Comparison of ENCODE assay signal across 8 cellular contexts in the genomic region with DNA sequence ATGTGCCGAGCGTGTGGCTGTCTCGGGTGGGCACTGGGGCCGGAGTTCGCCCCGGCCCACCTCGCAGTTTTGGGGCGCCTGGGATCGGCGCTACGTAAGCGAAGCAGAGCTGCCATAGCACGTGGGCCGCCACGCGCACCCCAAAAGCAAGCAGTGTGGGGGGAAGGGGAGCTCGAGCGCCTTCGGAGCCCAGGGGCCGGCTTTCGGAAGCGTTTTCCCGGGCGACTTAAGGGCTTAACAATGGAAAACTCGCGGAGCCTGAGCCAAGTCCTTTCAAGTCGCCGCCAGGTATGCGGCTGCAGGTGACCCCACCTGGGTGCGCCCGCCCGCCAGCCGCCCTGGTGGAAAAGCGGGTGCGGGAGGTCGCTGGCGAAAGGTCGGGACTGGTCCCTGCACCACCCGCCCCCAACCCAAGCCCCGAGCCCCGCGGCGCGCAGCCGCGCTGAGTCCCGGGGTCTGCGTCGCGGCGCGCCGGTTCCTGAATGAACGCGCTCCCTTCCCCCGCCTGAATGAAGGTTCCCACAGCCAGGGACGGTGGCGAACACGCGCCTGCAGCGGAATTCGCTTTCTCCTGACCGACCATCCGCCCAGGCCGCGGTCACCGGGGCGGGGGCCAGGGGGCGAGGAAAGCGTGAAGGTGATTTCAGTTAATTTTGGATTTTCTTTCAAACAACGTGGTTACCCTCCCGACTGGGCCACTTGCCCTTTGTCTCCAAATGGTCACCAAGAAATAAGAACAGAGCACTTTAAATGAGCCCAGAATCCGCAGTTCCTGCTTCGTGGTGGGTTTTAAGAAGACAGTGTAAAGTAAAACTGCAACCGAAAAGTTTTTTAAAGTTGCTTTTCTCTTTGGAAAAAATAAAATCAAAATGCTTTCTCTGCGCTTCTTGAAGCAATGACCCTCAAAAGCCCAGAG. TPM values are rescaled to one million over a fixed set of nuclear protein-coding genes. Genes with fewer than 3 reads are reported as not detected.
DNase-seq lines count a peak whose midpoint lies in the region; ATAC-seq, FAIRE-seq and TF ChIP-seq lines count a peak whose summit lies in the region.

No MANE protein-coding gene starts in this region.

- H3K36me3 ChIP-seq in Caco-2 (ENCODE audit: control insufficient read depth, insufficient read depth, low read length) (no peaks in the 10 kb centered on the region), MM.1S (replicated peaks; ENCODE audit: insufficient read depth, low read length) (no peaks in the 10 kb centered on the region), bronchial epithelial cell (ENCODE audit: control insufficient read depth, insufficient read depth, low read length) (no peaks in the 10 kb centered on the region), thoracic aorta (no peaks in the 10 kb centered on the region)

- intact Hi-C loops in Caco-2 (cut with micrococcal nuclease; ENCODE audit: unreplicated experiment), result loop anchor here (1.0 to 2.0 kb wide), 5 partner anchors 141 to 515 kb away; a partner anchor contains a TSS
- intact Hi-C loops in left colon (cut with DNase I, micrococcal nuclease), result loop anchor here in 1 of 2 donors (10.0 kb wide), 1 partner anchor 343 kb away; a partner anchor contains a TSS

- H3K4me1 ChIP-seq in Caco-2 (peaks cover 19% of the 10 kb centered on the region), MM.1S (ENCODE audit: low read length) (peaks cover 27% of the 10 kb centered on the region), thoracic aorta (ENCODE audit: control insufficient read depth in 1 of 2, low read depth in 2 of 2) (peaks cover 32 to 47% of the 10 kb centered on the region in 2 donors)

- H3K4me3 Mint-ChIP-seq in Caco-2 (ENCODE audit: unreplicated experiment), result peak overlapping the region; percentile 96

- no peak for FAIRE-seq in bronchial epithelial cell (lab: Jason Lieb, UNC)

- CTCF ChIA-PET in Caco-2 (lab: Charles Lee), result interaction anchor here (0.6 to 1.6 kb wide), 8 partner anchors 19 to 529 kb away, joined by 3 to 10 read pairs (median 3); no protein-coding TSS in a partner anchor

- no peaks in the 10 kb centered on the region for H3K9me3 ChIP-seq in Caco-2
- H3K9me3 ChIP-seq in MM.1S (replicated peaks; ENCODE audit: insufficient read depth, low read length), result no peaks in the 10 kb centered on the region
- H3K9me3 ChIP-seq in thoracic aorta, result no peaks in the 10 kb centered on the region

- peak overlapping the region; percentile 98 for H3K4me2 ChIP-seq in MM.1S (ENCODE audit: low read depth, low read length)

- TF ChIP-seq CTCF in Caco-2 (IDR thresholded peaks at IDR 0.05; ENCODE audit: insufficient read depth in 1 of 2, low read depth in 1 of 2, low read length in 1 of 2, severe bottlenecking in 1 of 2, unreplicated experiment in 1 of 2) (no peak), MM.1S (IDR thresholded peaks at IDR 0.05; ENCODE audit: low read length) (no peak), bronchial epithelial cell (IDR thresholded peaks at IDR 0.05; ENCODE audit: insufficient read depth, low read length, severe bottlenecking) (no peak), thoracic aorta (IDR thresholded peaks at IDR 0.05) (no peak)

- peaks cover 25% of the 10 kb centered on the region for H3K4me1 Mint-ChIP-seq in Caco-2 (ENCODE audit: low read depth, unreplicated experiment)

- no peaks in the 10 kb centered on the region for H3K9me2 ChIP-seq in MM.1S (replicated peaks; ENCODE audit: insufficient read depth, low read length)

- H3K9me3 Mint-ChIP-seq in Caco-2 (ENCODE audit: unreplicated experiment), result no peaks in the 10 kb centered on the region

- no peaks in the 10 kb centered on the region for H4K20me1 ChIP-seq in MM.1S (ENCODE audit: insufficient read depth, low read length)

- peak overlapping the region; percentile 45 for H2AFZ ChIP-seq in MM.1S (ENCODE audit: low read length)

- H3K9ac ChIP-seq in MM.1S (ENCODE audit: low read length), result no peak overlapping the region; the same call in 1 of the 2 replicates

- peak overlapping the region; percentile 97 for H3K27ac Mint-ChIP-seq in Caco-2 (ENCODE audit: unreplicated experiment)

- H3F3A ChIP-seq in MM.1S (ENCODE audit: insufficient read depth, low read length), result peaks cover 15% of the 10 kb centered on the region; the same call in 1 of the 2 replicates

- H3K79me2 ChIP-seq in MM.1S (ENCODE audit: low read length), result 0 out of 2 replicates have a peak, but pooled peaks cover 3% of the 10 kb centered on the region

- H3K27me3 ChIP-seq in Caco-2 (replicated peaks; ENCODE audit: control insufficient read depth, insufficient read depth, low read length) (no peaks in the 10 kb centered on the region), MM.1S (replicated peaks; ENCODE audit: insufficient read depth, low read length) (peaks cover 59% of the 10 kb centered on the region), bronchial epithelial cell (ENCODE audit: control insufficient read depth, insufficient read depth, low read length) (no peaks in the 10 kb centered on the region), thoracic aorta (replicated peaks; ENCODE audit: insufficient read depth) (no peaks in the 10 kb centered on the region)

- H3K4me3 ChIP-seq in Caco-2 (ENCODE audit: low read depth, low read length) (peak overlapping the region; percentile 73), MM.1S (ENCODE audit: low read length) (peak overlapping the region; percentile 52), bronchial epithelial cell (ENCODE audit: low read depth, low read length) (peak overlapping the region; percentile 61), thoracic aorta (peak overlapping the region; percentile 97)

- H3K27ac ChIP-seq in MM.1S (ENCODE audit: low read length) (no peak overlapping the region), thoracic aorta (peak overlapping the region in 1 of 2 donors; percentile 39)

- H3K36me3 Mint-ChIP-seq in Caco-2 (ENCODE audit: insufficient read depth, unreplicated experiment), result peaks cover 59% of the 10 kb centered on the region

- POLR2A ChIA-PET in Caco-2 (lab: Charles Lee), result interaction anchor here (0.7 to 2.0 kb wide), 18 partner anchors 18 to 536 kb away, joined by 3 to 18 read pairs (median 6); a partner anchor contains a TSS

- ATAC-seq in left colon (peak; percentile 41), thoracic aorta (ENCODE audit: insufficient number of reproducible peaks, low FRiP score, low read depth) (no peak), HG02610 (IDR thresholded peaks at IDR 0.05; ENCODE audit: unreplicated experiment) (no peak), GM19035 (IDR thresholded peaks at IDR 0.05; ENCODE audit: unreplicated experiment) (no peak), GM19351 (IDR thresholded peaks at IDR 0.05; ENCODE audit: unreplicated experiment) (no peak)

- peak; percentile 98 for DNase-seq in Caco-2
- no peak for DNase-seq in MM.1S
- DNase-seq in bronchial epithelial cell (ENCODE audit: low read depth), result peak; percentile 33
- DNase-seq in left colon, result peak; percentile 65 to 79
- DNase-seq in thoracic aorta (ENCODE audit: low spot score), result no peak

- no peaks in the 10 kb centered on the region for H3K27me3 Mint-ChIP-seq in Caco-2 (ENCODE audit: insufficient read depth, unreplicated experiment)

- BruUV-seq in Caco-2 (replicated peaks; lab: Mats Ljungman, UMichigan), result no TSS peak

RNA-seq across cellular contexts. Expression of a gene that starts 2.7 kb away (rescaled TPM):
- total RNA-seq in Caco-2 (2022) (288 and 331 TPM in 2 replicates), bronchial epithelial cell (83.8 and 198 TPM in 2 replicates), left colon (10 to 100 TPM; 56.5 to 83.5 TPM), thoracic aorta (100 to 1,000 TPM; 109 to 142 TPM)

RNA-seq across cellular contexts. Expression of a gene that starts 36.9 kb away (rescaled TPM):
- total RNA-seq in Caco-2 (2022) (49.3 and 51.3 TPM in 2 replicates), bronchial epithelial cell (18.2 and 22.7 TPM in 2 replicates), left colon (10 to 100 TPM; 21.2 to 21.7 TPM), thoracic aorta (10 to 100 TPM; 23.6 to 43.5 TPM)

Comparison
In these comparisons a context has a peak if more than half of its experiments do, and no peak if none do; other contexts are left out.
1. DNase-seq: peak in Caco-2 (2 of 2), bronchial epithelial cell (single experiment) and left colon (2 of 2); none in MM.1S (single experiment) and thoracic aorta (single experiment).
2. Peak in every context shown above with its lines, with median percentiles within 50 percentile points of each other: H3K4me3 ChIP-seq.